In the genomic region with DNA sequence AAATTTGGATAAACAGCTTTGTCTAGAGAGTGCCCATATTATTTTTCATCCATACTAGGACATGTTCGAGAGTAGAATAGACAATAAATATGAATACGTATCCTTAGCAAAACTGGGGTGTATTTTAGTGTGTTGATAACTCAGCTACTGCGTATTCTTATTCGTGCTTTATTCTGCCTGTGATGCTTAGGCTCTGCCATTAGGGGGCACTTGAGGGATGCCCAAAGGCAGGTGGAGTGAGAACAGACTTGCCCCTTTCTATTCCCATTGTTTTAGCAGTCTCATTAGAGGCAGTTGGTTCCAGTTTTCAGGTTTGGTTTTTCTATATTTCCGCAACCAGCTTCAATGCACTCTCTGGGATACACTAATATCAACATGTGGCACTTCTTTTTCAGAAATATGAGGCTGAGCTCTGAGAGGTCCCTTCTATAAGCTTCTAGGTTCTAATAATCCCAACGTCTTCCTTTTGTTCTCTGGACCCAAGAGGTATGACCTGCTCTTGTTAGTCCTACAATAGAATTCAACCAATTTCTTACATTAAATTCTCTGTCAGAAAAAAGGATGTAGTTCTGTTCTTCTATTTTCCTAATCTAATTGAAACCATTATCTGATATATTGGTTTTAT, we compare ENCODE assay signal across 8 cellular contexts.
DNase-seq lines count a peak whose midpoint lies in the region; ATAC-seq, FAIRE-seq and TF ChIP-seq lines count a peak whose summit lies in the region.

No MANE protein-coding gene starts in this region.

- no peaks in the 10 kb centered on the region for H3K9me3 ChIP-seq in prostate gland

- H3K4me3 ChIP-seq in bronchial epithelial cell (ENCODE audit: low read depth, low read length) (no peak overlapping the region), prostate gland (no peak overlapping the region)

- H3K4me1 ChIP-seq in prostate gland (replicated peaks), result no peaks in the 10 kb centered on the region

- peak; percentile 4 for TF ChIP-seq CTCF in bronchial epithelial cell (IDR thresholded peaks at IDR 0.05; ENCODE audit: insufficient read depth, low read length, severe bottlenecking)
- peak in 3 of 4 experiments; percentile 17 to 27 (median 27) for TF ChIP-seq CTCF in prostate gland (IDR thresholded peaks at IDR 0.05)

- FAIRE-seq in bronchial epithelial cell (lab: Jason Lieb, UNC), result no peak

- H3K27ac ChIP-seq in prostate gland, result no peak overlapping the region

- no peaks in the 10 kb centered on the region for H3K36me3 Mint-ChIP-seq in activated CD4-positive, alpha-beta T cell treated with anti-CD3 and anti-CD28 coated beads, Interleukin-2, amount 10 ng/mL, durations not matched to agents 24 days and 14 days (ENCODE audit: low read depth)
- no peaks in the 10 kb centered on the region for H3K36me3 Mint-ChIP-seq in activated T-helper 2 cell treated with anti-CD3 and anti-CD28 coated beads, Interferon-gamma antibody, Interleukin-2, Interleukin-4, amounts not matched to agents 10 μg/mL and 5 μg/mL and 100 μg/mL, durations not matched to agents 14 hours and 24 hours and 36 hours (ENCODE audit: low read depth)

- H3K36me3 ChIP-seq in bronchial epithelial cell (ENCODE audit: control insufficient read depth, insufficient read depth, low read length), result no peaks in the 10 kb centered on the region
- no peaks in the 10 kb centered on the region for H3K36me3 ChIP-seq in prostate gland

- H3K27me3 ChIP-seq in bronchial epithelial cell (ENCODE audit: control insufficient read depth, insufficient read depth, low read length) (no peaks in the 10 kb centered on the region), prostate gland (replicated peaks; ENCODE audit: insufficient read depth) (no peaks in the 10 kb centered on the region)

- H3K4me3 Mint-ChIP-seq in activated CD4-positive, alpha-beta T cell treated with anti-CD3 and anti-CD28 coated beads, Interleukin-2, amount 10 ng/mL, durations not matched to agents 24 days and 14 days, result no peak overlapping the region
- no peak overlapping the region for H3K4me3 Mint-ChIP-seq in activated T-helper 2 cell treated with anti-CD3 and anti-CD28 coated beads, Interferon-gamma antibody, Interleukin-2, Interleukin-4, amounts not matched to agents 10 μg/mL and 5 μg/mL and 100 μg/mL, durations not matched to agents 14 hours and 24 hours and 36 hours (ENCODE audit: low read depth)

- H3K27ac Mint-ChIP-seq in activated CD4-positive, alpha-beta T cell treated with anti-CD3 and anti-CD28 coated beads, Interleukin-2, amount 10 ng/mL, durations not matched to agents 24 days and 14 days, result no peak overlapping the region
- H3K27ac Mint-ChIP-seq in activated T-helper 2 cell treated with anti-CD3 and anti-CD28 coated beads, Interferon-gamma antibody, Interleukin-2, Interleukin-4, amounts not matched to agents 10 μg/mL and 5 μg/mL and 100 μg/mL, durations not matched to agents 14 hours and 24 hours and 36 hours, result no peak overlapping the region

- H3K27me3 Mint-ChIP-seq in activated CD4-positive, alpha-beta T cell treated with anti-CD3 and anti-CD28 coated beads, Interleukin-2, amount 10 ng/mL, durations not matched to agents 24 days and 14 days, result no peaks in the 10 kb centered on the region
- no peaks in the 10 kb centered on the region for H3K27me3 Mint-ChIP-seq in activated T-helper 2 cell treated with anti-CD3 and anti-CD28 coated beads, Interferon-gamma antibody, Interleukin-2, Interleukin-4, amounts not matched to agents 10 μg/mL and 5 μg/mL and 100 μg/mL, durations not matched to agents 14 hours and 24 hours and 36 hours (ENCODE audit: low read depth)

- WGBS in prostate gland, result 51% methylated on average over 6 of the region's 6 CpGs

- H3K4me1 Mint-ChIP-seq in activated CD4-positive, alpha-beta T cell treated with anti-CD3 and anti-CD28 coated beads, Interleukin-2, amount 10 ng/mL, durations not matched to agents 24 days and 14 days, result no peaks in the 10 kb centered on the region
- no peaks in the 10 kb centered on the region for H3K4me1 Mint-ChIP-seq in activated T-helper 2 cell treated with anti-CD3 and anti-CD28 coated beads, Interferon-gamma antibody, Interleukin-2, Interleukin-4, amounts not matched to agents 10 μg/mL and 5 μg/mL and 100 μg/mL, durations not matched to agents 14 hours and 24 hours and 36 hours (ENCODE audit: low read depth)

- no peak for TF ChIP-seq POLR2A in prostate gland (IDR thresholded peaks at IDR 0.05)

- intact Hi-C loops in activated CD4-positive, alpha-beta T cell treated with anti-CD3 and anti-CD28 coated beads, Interleukin-2, amount 10 ng/mL, durations not matched to agents 24 days and 14 days (cut with micrococcal nuclease), result no loop called here
- intact Hi-C loops in prostate gland (cut with DNase I), result no loop called here
- intact Hi-C loops in activated T-helper 2 cell treated with anti-CD3 and anti-CD28 coated beads, Interferon-gamma antibody, Interleukin-2, Interleukin-4, amounts not matched to agents 10 μg/mL and 5 μg/mL and 100 μg/mL, durations not matched to agents 14 hours and 24 hours and 36 hours (cut with micrococcal nuclease), result no loop called here

- ATAC-seq in HG03025 (IDR thresholded peaks at IDR 0.05; ENCODE audit: low FRiP score, unreplicated experiment), result peak; percentile 49

- peak; percentile 56 for DNase-seq in activated CD4-positive, alpha-beta T cell treated with anti-CD3 and anti-CD28 coated beads, Interleukin-2, amount 10 ng/mL, durations not matched to agents 24 days and 14 days
- no peak for DNase-seq in activated CD4-positive, alpha-beta T cell treated with anti-CD3 and anti-CD28 coated beads, Interleukin-2, amount 50 U/mL, for 1 hour
- DNase-seq in NCI-H69 (lab: John Stamatoyannopoulos, UW) (peak; percentile 67), bronchial epithelial cell (ENCODE audit: low read depth) (no peak), prostate gland (ENCODE audit: low spot score) (no peak), amniotic stem cell (lab: John Stamatoyannopoulos, UW) (no peak)
- DNase-seq in activated T-helper 2 cell treated with anti-CD3 and anti-CD28 coated beads, Interferon-gamma antibody, Interleukin-2, Interleukin-4, amounts not matched to agents 10 μg/mL and 5 μg/mL and 100 μg/mL, durations not matched to agents 14 hours and 24 hours and 36 hours (ENCODE audit: low spot score), result no peak

- H3K9me3 Mint-ChIP-seq in activated CD4-positive, alpha-beta T cell treated with anti-CD3 and anti-CD28 coated beads, Interleukin-2, amount 10 ng/mL, durations not matched to agents 24 days and 14 days, result no peaks in the 10 kb centered on the region
- peaks cover 3% of the 10 kb centered on the region for H3K9me3 Mint-ChIP-seq in activated T-helper 2 cell treated with anti-CD3 and anti-CD28 coated beads, Interferon-gamma antibody, Interleukin-2, Interleukin-4, amounts not matched to agents 10 μg/mL and 5 μg/mL and 100 μg/mL, durations not matched to agents 14 hours and 24 hours and 36 hours

Comparison
In these comparisons a context has a peak if more than half of its experiments do, and no peak if none do; other contexts are left out.
1. DNase-seq: peak in activated CD4-positive, alpha-beta T cell treated with anti-CD3 and anti-CD28 coated beads, Interleukin-2, amount 10 ng/mL, durations not matched to agents 24 days and 14 days (single experiment) and NCI-H69 (single experiment); none in activated CD4-positive, alpha-beta T cell treated with anti-CD3 and anti-CD28 coated beads, Interleukin-2, amount 50 U/mL, for 1 hour (single experiment), bronchial epithelial cell (single experiment), prostate gland (single experiment), amniotic stem cell (single experiment) and activated T-helper 2 cell treated with anti-CD3 and anti-CD28 coated beads, Interferon-gamma antibody, Interleukin-2, Interleukin-4, amounts not matched to agents 10 μg/mL and 5 μg/mL and 100 μg/mL, durations not matched to agents 14 hours and 24 hours and 36 hours (single experiment).